In the genomic region with DNA sequence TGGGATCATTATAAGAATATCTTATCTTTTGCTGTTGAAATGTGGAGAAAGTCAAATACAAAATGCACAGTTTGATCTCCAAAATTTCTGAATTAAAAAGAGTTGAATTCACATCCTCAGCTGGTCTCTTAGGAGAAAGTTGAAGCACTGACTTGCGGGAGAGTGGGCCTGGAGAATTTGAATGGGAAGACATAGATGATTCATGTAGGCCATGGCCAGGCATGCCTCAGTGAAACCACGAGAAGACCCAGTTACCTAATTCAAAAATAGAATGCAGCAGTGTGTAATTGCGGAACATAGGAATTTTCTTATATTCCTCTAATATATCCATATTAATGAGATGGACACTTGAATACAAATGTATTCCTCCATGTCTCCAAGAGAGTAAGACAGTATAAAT, we compare ENCODE assay signal across 21 cellular contexts. TPM values are rescaled to one million over a fixed set of nuclear protein-coding genes. Genes with fewer than 3 reads are reported as not detected.
DNase-seq lines count a peak whose midpoint lies in the region; ATAC-seq and TF ChIP-seq lines count a peak whose summit lies in the region.
"Had no signal": no experiment of that assay in that cellular context is flagged by ENCODE, and none has a peak within 500 bp of the region (broad histone marks: within the 10 kb centered on the region; RNA-seq: fewer than 3 reads in every experiment).

No MANE protein-coding gene starts in this region.

- no peak for TF ChIP-seq CTCF in epithelial cell of esophagus (IDR thresholded peaks at IDR 0.05; ENCODE audit: insufficient read depth, low read depth, low read length, missing control alignments)

- H3K27me3 Mint-ChIP-seq in activated CD4-positive, alpha-beta T cell treated with anti-CD3 and anti-CD28 coated beads, Interleukin-2, amount 10 ng/mL, durations not matched to agents 24 days and 14 days: no peaks in the 10 kb centered on the region

- H3K27ac ChIP-seq in trophoblast cell (ENCODE audit: low read depth, low read length): no peak overlapping the region
- H3K27ac ChIP-seq: 22Rv1, A549, C4-2B had no signal

- H3K4me2 ChIP-seq in trophoblast cell (ENCODE audit: low read length): no peak overlapping the region
- H3K4me2 ChIP-seq: A549 had no signal

- H3K4me3 ChIP-seq in epithelial cell of esophagus (ENCODE audit: low read length) (no peak overlapping the region), trophoblast cell (ENCODE audit: low read depth, low read length) (no peak overlapping the region)
- H3K4me3 ChIP-seq: A549 had no signal

- ATAC-seq in HG03097 (IDR thresholded peaks at IDR 0.05; ENCODE audit: low FRiP score, unreplicated experiment): no peak
- ATAC-seq: A549, HCT116, HepG2 had no signal

- no peak overlapping the region for H2BK5ac ChIP-seq in trophoblast cell (ENCODE audit: low read depth, low read length, poor library complexity)

- peaks cover 9% of the 10 kb centered on the region for H3K4me1 Mint-ChIP-seq in activated CD4-positive, alpha-beta T cell treated with anti-CD3 and anti-CD28 coated beads, Interleukin-2, amount 10 ng/mL, durations not matched to agents 24 days and 14 days
- H3K4me1 Mint-ChIP-seq: CD4-positive, alpha-beta memory T cell; IgD-negative memory B cell had no signal

- DNase-seq in activated CD4-positive, alpha-beta T cell treated with anti-CD3 and anti-CD28 coated beads, Interleukin-2, amount 10 ng/mL, durations not matched to agents 24 days and 14 days: peak; percentile 33
- no peak for DNase-seq in activated CD4-positive, alpha-beta T cell treated with anti-CD3 and anti-CD28 coated beads, Interleukin-2, amount 50 U/mL, for 1 hour
- peak; percentile 31 for DNase-seq in epithelial cell of esophagus (ENCODE audit: low read depth)
- peak; percentile 9 for DNase-seq in myocyte (ENCODE audit: low read depth)
- DNase-seq in trophoblast cell: no peak
- DNase-seq in activated CD8-positive, alpha-beta memory T cell treated with anti-CD3 and anti-CD28 coated beads for 24 hours: no peak
- DNase-seq: AML-193; CD4-positive, alpha-beta memory T cell; DMS153; DMS79; GDM1; GOT3; H7 had no signal

- no peak overlapping the region for H2BK12ac ChIP-seq in trophoblast cell (ENCODE audit: low read length)

- H3K23ac ChIP-seq in trophoblast cell (ENCODE audit: low read length): no peak overlapping the region

- H4K91ac ChIP-seq in trophoblast cell (ENCODE audit: low read depth, low read length): no peak overlapping the region

- no peaks in the 10 kb centered on the region for H3K36me3 ChIP-seq in trophoblast cell (ENCODE audit: control insufficient read depth in 1 of 2, insufficient read depth in 2 of 2, low read length in 2 of 2)

- no peak overlapping the region for H3K27ac Mint-ChIP-seq in activated CD4-positive, alpha-beta T cell treated with anti-CD3 and anti-CD28 coated beads, Interleukin-2, amount 10 ng/mL, durations not matched to agents 24 days and 14 days
- H3K27ac Mint-ChIP-seq: CD4-positive, alpha-beta memory T cell; HFFc6; IgD-negative memory B cell had no signal

- H3K9ac ChIP-seq in trophoblast cell (ENCODE audit: low read length): no peak overlapping the region

- H2AFZ ChIP-seq in trophoblast cell (ENCODE audit: insufficient read depth, low read length, poor library complexity): no peak overlapping the region

- H3K9me3 Mint-ChIP-seq in activated CD4-positive, alpha-beta T cell treated with anti-CD3 and anti-CD28 coated beads, Interleukin-2, amount 10 ng/mL, durations not matched to agents 24 days and 14 days: peaks cover 6% of the 10 kb centered on the region
- H3K9me3 Mint-ChIP-seq: HFFc6 had no signal

- no peaks in the 10 kb centered on the region for H3K79me1 ChIP-seq in trophoblast cell (ENCODE audit: low read length)

- no peaks in the 10 kb centered on the region for H3K4me1 ChIP-seq in trophoblast cell (ENCODE audit: control insufficient read depth in 1 of 2, insufficient read depth in 2 of 2, low read length in 2 of 2)
- H3K4me1 ChIP-seq: A549 had no signal

- H3K4me3 Mint-ChIP-seq in activated CD4-positive, alpha-beta T cell treated with anti-CD3 and anti-CD28 coated beads, Interleukin-2, amount 10 ng/mL, durations not matched to agents 24 days and 14 days: no peak overlapping the region
- H3K4me3 Mint-ChIP-seq: CD4-positive, alpha-beta memory T cell; HFFc6; IgD-negative memory B cell had no signal

- H3K79me2 ChIP-seq in trophoblast cell (ENCODE audit: control insufficient read depth, insufficient read depth, low read length, poor library complexity): no peaks in the 10 kb centered on the region

- H3K36me3 Mint-ChIP-seq in activated CD4-positive, alpha-beta T cell treated with anti-CD3 and anti-CD28 coated beads, Interleukin-2, amount 10 ng/mL, durations not matched to agents 24 days and 14 days (ENCODE audit: low read depth): no peaks in the 10 kb centered on the region
- H3K36me3 Mint-ChIP-seq: CD4-positive, alpha-beta memory T cell had no signal

- intact Hi-C loops in activated CD4-positive, alpha-beta T cell treated with anti-CD3 and anti-CD28 coated beads, Interleukin-2, amount 10 ng/mL, durations not matched to agents 24 days and 14 days (cut with micrococcal nuclease): loop anchor here (1.0 to 2.0 kb wide), 2 partner anchors 17 to 60 kb away; no protein-coding TSS in a partner anchor

- H4K8ac ChIP-seq in trophoblast cell (ENCODE audit: low read depth, low read length): no peak overlapping the region

- no peak overlapping the region for H2BK120ac ChIP-seq in trophoblast cell (ENCODE audit: insufficient read depth, low read length, poor library complexity)

- peaks cover 3% of the 10 kb centered on the region for H3K9me3 ChIP-seq in trophoblast cell (ENCODE audit: insufficient read depth, low read depth, low read length)
- H3K9me3 ChIP-seq: A549 had no signal

- H3K4ac ChIP-seq in trophoblast cell (ENCODE audit: low read depth, low read length): no peak overlapping the region

- H3K27me3 ChIP-seq in trophoblast cell (ENCODE audit: insufficient read depth, low read length): no peaks in the 10 kb centered on the region

- no peak overlapping the region for H3K14ac ChIP-seq in trophoblast cell (ENCODE audit: low read length)

- no CpG with 5 or more reads among the region's 3 CpGs for WGBS in trophoblast cell (ENCODE audit: extremely low coverage, insufficient coverage, insufficient read length)

- H4K12ac ChIP-seq in trophoblast cell (ENCODE audit: low read depth, low read length): no peak overlapping the region

- no peak overlapping the region for H2AK5ac ChIP-seq in trophoblast cell (ENCODE audit: low read length)

- no peak overlapping the region for H3K18ac ChIP-seq in trophoblast cell (ENCODE audit: low read length)

RNA-seq across cellular contexts. Expression of a gene that starts 53.0 kb away (rescaled TPM):
- 15.1 and 17.3 TPM in 2 replicates for total RNA-seq in activated CD4-positive, alpha-beta T cell treated with anti-CD3 and anti-CD28 coated beads, Interleukin-2, amount 10 ng/mL, durations not matched to agents 24 days and 14 days
- total RNA-seq in myocyte: 4.3 and 7.4 TPM in 2 replicates
- polyA plus RNA-seq in myocyte (2012): 13.8 TPM
- 15.2 and 15.3 TPM in 2 replicates for polyA plus RNA-seq in trophoblast cell (2013)

Comparison
In these comparisons a context has a peak if more than half of its experiments do, and no peak if none do; other contexts are left out.
1. DNase-seq: peak in activated CD4-positive, alpha-beta T cell treated with anti-CD3 and anti-CD28 coated beads, Interleukin-2, amount 10 ng/mL, durations not matched to agents 24 days and 14 days (single experiment), epithelial cell of esophagus (single experiment) and myocyte (single experiment); none in activated CD4-positive, alpha-beta T cell treated with anti-CD3 and anti-CD28 coated beads, Interleukin-2, amount 50 U/mL, for 1 hour (single experiment), trophoblast cell (0 of 2) and activated CD8-positive, alpha-beta memory T cell treated with anti-CD3 and anti-CD28 coated beads for 24 hours (single experiment).